2 cellular contexts compared by ENCODE assay signal in the genomic region with DNA sequence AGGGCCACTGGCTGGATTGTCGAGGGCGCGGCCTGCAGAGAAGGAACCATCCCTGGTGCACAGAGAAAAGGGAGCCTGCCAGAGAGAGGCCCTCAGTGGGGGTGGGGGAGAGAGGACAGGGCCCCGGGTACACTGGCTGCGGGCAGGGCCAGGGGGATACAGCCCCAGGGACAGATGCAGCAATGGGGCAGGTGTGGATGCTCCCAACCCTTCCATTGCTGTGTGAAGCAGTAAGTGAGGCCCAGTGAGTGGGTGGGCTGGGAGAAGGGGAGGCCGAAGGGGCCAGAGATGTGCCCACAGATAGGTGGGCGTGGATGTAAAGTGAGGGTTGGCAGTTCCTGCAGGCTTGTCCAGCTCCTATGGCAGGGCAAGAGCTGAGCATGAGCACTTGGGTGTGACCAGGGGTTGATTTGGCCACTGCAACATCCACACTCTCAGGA.
TF ChIP-seq lines count a peak whose summit lies in the region.

No MANE protein-coding gene starts in this region.

TF ChIP-seq in IMR-90, 13 proteins besides CTCF, POLR2A, EP300 and RAD21:
- TF ChIP-seq NFE2L2 (IDR thresholded peaks at IDR 0.05; ENCODE audit: low read depth, low read length) = no peak
- TF ChIP-seq MAFK (IDR thresholded peaks at IDR 0.05; ENCODE audit: low read depth, low read length) = no peak

TF ChIP-seq in HepG2, 621 proteins besides CTCF, POLR2A, EP300 and RAD21 (continues in another document):
- no peak for TF ChIP-seq SRSF1 (optimal IDR thresholded peaks at IDR 0.05; ENCODE audit: low read depth, low read length)
- no peak for TF ChIP-seq ZNF879 (CRISPR knock-in tag; IDR thresholded peaks at IDR 0.05)
- TF ChIP-seq JDP2 (CRISPR knock-in tag; IDR thresholded peaks at IDR 0.05; ENCODE audit: borderline replicate concordance) = no peak; the same call in 1 of the 2 replicates
- TF ChIP-seq KLF13 (CRISPR knock-in tag; IDR thresholded peaks at IDR 0.05) = 0 out of 2 replicates have a peak, but pooled peaks have one; percentile 48
- TF ChIP-seq FOSL2 (CRISPR knock-in tag; IDR thresholded peaks at IDR 0.05) = no peak
- TF ChIP-seq KDM6A (CRISPR knock-in tag; IDR thresholded peaks at IDR 0.05; ENCODE audit: low read depth) = no peak
- no peak for TF ChIP-seq ETV6 (CRISPR knock-in tag; conservative IDR thresholded peaks at IDR 0.05)
- TF ChIP-seq ZNF547 (CRISPR knock-in tag; IDR thresholded peaks at IDR 0.05) = peak; percentile 30; the same call in 1 of the 2 replicates
- TF ChIP-seq SRSF4 (IDR thresholded peaks at IDR 0.05; ENCODE audit: low read depth, low read length, poor library complexity, severe bottlenecking) = no peak
- no peak for TF ChIP-seq ZKSCAN5 (CRISPR knock-in tag; IDR thresholded peaks at IDR 0.05)
- TF ChIP-seq BCL3 (CRISPR knock-in tag; IDR thresholded peaks at IDR 0.05) = no peak
- TF ChIP-seq, protein P1, sequence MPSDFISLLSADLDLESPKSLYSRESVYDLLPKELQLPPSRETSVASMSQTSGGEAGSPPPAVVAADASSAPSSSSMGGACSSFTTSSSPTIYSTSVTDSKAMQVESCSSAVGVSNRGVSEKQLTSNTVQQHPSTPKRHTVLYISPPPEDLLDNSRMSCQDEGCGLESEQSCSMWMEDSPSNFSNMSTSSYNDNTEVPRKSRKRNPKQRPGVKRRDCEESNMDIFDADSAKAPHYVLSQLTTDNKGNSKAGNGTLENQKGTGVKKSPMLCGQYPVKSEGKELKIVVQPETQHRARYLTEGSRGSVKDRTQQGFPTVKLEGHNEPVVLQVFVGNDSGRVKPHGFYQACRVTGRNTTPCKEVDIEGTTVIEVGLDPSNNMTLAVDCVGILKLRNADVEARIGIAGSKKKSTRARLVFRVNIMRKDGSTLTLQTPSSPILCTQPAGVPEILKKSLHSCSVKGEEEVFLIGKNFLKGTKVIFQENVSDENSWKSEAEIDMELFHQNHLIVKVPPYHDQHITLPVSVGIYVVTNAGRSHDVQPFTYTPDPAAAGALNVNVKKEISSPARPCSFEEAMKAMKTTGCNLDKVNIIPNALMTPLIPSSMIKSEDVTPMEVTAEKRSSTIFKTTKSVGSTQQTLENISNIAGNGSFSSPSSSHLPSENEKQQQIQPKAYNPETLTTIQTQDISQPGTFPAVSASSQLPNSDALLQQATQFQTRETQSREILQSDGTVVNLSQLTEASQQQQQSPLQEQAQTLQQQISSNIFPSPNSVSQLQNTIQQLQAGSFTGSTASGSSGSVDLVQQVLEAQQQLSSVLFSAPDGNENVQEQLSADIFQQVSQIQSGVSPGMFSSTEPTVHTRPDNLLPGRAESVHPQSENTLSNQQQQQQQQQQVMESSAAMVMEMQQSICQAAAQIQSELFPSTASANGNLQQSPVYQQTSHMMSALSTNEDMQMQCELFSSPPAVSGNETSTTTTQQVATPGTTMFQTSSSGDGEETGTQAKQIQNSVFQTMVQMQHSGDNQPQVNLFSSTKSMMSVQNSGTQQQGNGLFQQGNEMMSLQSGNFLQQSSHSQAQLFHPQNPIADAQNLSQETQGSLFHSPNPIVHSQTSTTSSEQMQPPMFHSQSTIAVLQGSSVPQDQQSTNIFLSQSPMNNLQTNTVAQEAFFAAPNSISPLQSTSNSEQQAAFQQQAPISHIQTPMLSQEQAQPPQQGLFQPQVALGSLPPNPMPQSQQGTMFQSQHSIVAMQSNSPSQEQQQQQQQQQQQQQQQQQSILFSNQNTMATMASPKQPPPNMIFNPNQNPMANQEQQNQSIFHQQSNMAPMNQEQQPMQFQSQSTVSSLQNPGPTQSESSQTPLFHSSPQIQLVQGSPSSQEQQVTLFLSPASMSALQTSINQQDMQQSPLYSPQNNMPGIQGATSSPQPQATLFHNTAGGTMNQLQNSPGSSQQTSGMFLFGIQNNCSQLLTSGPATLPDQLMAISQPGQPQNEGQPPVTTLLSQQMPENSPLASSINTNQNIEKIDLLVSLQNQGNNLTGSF (CRISPR knock-in tag; IDR thresholded peaks at IDR 0.05) = no peak
- TF ChIP-seq ZNF567 (CRISPR knock-in tag; IDR thresholded peaks at IDR 0.05; ENCODE audit: borderline replicate concordance) = no peak
- no peak for TF ChIP-seq AKAP8 (CRISPR knock-in tag; IDR thresholded peaks at IDR 0.05)
- TF ChIP-seq ZNF550 (CRISPR knock-in tag; IDR thresholded peaks at IDR 0.05; ENCODE audit: borderline replicate concordance) = 0 out of 2 replicates have a peak, but pooled peaks have one; percentile 15
- no peak for TF ChIP-seq ZBTB8A (CRISPR knock-in tag; IDR thresholded peaks at IDR 0.05; ENCODE audit: borderline replicate concordance, low read depth)
- no peak; the same call in 1 of the 2 replicates for TF ChIP-seq HOMEZ (CRISPR knock-in tag; IDR thresholded peaks at IDR 0.05; ENCODE audit: low read depth)
- TF ChIP-seq, protein P2, sequence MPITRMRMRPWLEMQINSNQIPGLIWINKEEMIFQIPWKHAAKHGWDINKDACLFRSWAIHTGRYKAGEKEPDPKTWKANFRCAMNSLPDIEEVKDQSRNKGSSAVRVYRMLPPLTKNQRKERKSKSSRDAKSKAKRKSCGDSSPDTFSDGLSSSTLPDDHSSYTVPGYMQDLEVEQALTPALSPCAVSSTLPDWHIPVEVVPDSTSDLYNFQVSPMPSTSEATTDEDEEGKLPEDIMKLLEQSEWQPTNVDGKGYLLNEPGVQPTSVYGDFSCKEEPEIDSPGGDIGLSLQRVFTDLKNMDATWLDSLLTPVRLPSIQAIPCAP (CRISPR knock-in tag; IDR thresholded peaks at IDR 0.05; ENCODE audit: low read depth) = no peak
- 0 out of 2 replicates have a peak, but pooled peaks have one; percentile 54 for TF ChIP-seq ZNF224 (CRISPR knock-in tag; IDR thresholded peaks at IDR 0.05)
- TF ChIP-seq GATA4 (IDR thresholded peaks at IDR 0.05; ENCODE audit: borderline replicate concordance, low read depth) = no peak
- TF ChIP-seq SOX6 (IDR thresholded peaks at IDR 0.05) = no peak
- TF ChIP-seq SOX6 (CRISPR knock-in tag; IDR thresholded peaks at IDR 0.05) = no peak
- TF ChIP-seq ZNF260 (CRISPR knock-in tag; IDR thresholded peaks at IDR 0.05; ENCODE audit: borderline replicate concordance, low read depth) = no peak
- TF ChIP-seq ZNF275 (CRISPR knock-in tag; IDR thresholded peaks at IDR 0.05; ENCODE audit: borderline replicate concordance) = no peak
- TF ChIP-seq, protein P3, sequence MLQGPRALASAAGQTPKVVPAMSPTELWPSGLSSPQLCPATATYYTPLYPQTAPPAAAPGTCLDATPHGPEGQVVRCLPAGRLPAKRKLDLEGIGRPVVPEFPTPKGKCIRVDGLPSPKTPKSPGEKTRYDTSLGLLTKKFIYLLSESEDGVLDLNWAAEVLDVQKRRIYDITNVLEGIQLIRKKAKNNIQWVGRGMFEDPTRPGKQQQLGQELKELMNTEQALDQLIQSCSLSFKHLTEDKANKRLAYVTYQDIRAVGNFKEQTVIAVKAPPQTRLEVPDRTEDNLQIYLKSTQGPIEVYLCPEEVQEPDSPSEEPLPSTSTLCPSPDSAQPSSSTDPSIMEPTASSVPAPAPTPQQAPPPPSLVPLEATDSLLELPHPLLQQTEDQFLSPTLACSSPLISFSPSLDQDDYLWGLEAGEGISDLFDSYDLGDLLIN (CRISPR knock-in tag; IDR thresholded peaks at IDR 0.05; ENCODE audit: borderline replicate concordance) = no peak
- TF ChIP-seq ATF4 (CRISPR knock-in tag; IDR thresholded peaks at IDR 0.05) = no peak
- TF ChIP-seq ZNF251 (CRISPR knock-in tag; IDR thresholded peaks at IDR 0.05) = no peak
- TF ChIP-seq, protein P4, sequence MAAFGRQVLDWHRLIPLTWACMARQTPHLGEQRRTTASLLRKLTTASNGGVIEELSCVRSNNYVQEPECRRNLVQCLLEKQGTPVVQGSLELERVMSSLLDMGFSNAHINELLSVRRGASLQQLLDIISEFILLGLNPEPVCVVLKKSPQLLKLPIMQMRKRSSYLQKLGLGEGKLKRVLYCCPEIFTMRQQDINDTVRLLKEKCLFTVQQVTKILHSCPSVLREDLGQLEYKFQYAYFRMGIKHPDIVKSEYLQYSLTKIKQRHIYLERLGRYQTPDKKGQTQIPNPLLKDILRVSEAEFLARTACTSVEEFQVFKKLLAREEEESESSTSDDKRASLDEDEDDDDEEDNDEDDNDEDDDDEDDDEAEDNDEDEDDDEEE (CRISPR knock-in tag; IDR thresholded peaks at IDR 0.05) = no peak
- TF ChIP-seq, protein P5, sequence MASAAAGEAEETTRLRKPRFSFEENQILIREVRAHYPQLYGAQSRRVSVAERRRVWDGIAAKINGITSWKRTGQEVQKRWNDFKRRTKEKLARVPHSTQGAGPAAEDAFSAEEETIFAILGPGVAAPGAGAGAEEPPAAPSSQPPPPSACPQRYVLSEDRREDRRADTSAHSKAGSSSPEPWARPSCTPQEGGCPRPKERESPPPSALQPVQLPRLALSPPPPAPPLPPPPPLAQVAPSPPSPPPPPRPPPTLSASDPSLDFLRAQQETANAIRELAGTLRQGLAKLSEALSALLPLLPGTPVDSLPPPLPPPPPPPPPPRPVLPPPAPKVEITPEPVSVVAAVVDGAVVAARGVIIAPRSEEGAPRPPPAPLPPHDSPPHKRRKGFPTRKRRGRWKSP (CRISPR knock-in tag; IDR thresholded peaks at IDR 0.05) = 0 out of 2 replicates have a peak, but pooled peaks have one; percentile 3
- no peak for TF ChIP-seq ZNF670 (CRISPR knock-in tag; IDR thresholded peaks at IDR 0.05; ENCODE audit: borderline replicate concordance)
- no peak for TF ChIP-seq NFIC (IDR thresholded peaks at IDR 0.05; ENCODE audit: low read length)
- 0 out of 2 replicates have a peak, but pooled peaks have one; percentile 6 for TF ChIP-seq ZNF446 (CRISPR knock-in tag; IDR thresholded peaks at IDR 0.05)
- no peak for TF ChIP-seq RFX3 (CRISPR knock-in tag; IDR thresholded peaks at IDR 0.05)
- no peak for TF ChIP-seq MAF1 (CRISPR knock-in tag; IDR thresholded peaks at IDR 0.05; ENCODE audit: borderline replicate concordance)
- TF ChIP-seq MTA1 (CRISPR knock-in tag; IDR thresholded peaks at IDR 0.05; ENCODE audit: borderline replicate concordance) = no peak
- TF ChIP-seq ZNF337 (CRISPR knock-in tag; IDR thresholded peaks at IDR 0.05; ENCODE audit: borderline replicate concordance, low read depth) = 0 out of 2 replicates have a peak, but pooled peaks have one; percentile 60
- no peak for TF ChIP-seq POLR2G (IDR thresholded peaks at IDR 0.05; ENCODE audit: low read depth, low read length)
- no peak for TF ChIP-seq NFYC (CRISPR knock-in tag; IDR thresholded peaks at IDR 0.05)
- no peak for TF ChIP-seq ZC3H4 (CRISPR knock-in tag; IDR thresholded peaks at IDR 0.05; ENCODE audit: borderline replicate concordance)
- no peak for TF ChIP-seq THAP11 (CRISPR knock-in tag; IDR thresholded peaks at IDR 0.05)
- no peak for TF ChIP-seq WIZ (CRISPR knock-in tag; IDR thresholded peaks at IDR 0.05)
- no peak for TF ChIP-seq RBM39 (IDR thresholded peaks at IDR 0.05; ENCODE audit: low read depth, low read length, poor library complexity, severe bottlenecking)
- no peak for TF ChIP-seq RBAK (CRISPR knock-in tag; IDR thresholded peaks at IDR 0.05)
- TF ChIP-seq IRX3 (CRISPR knock-in tag; IDR thresholded peaks at IDR 0.05; ENCODE audit: borderline replicate concordance, low read depth) = no peak
- 0 out of 2 replicates have a peak, but pooled peaks have one; percentile 26 for TF ChIP-seq ZNF703 (CRISPR knock-in tag; IDR thresholded peaks at IDR 0.05; ENCODE audit: borderline replicate concordance)
- 0 out of 2 replicates have a peak, but pooled peaks have one; percentile 28 for TF ChIP-seq ZNF10 (CRISPR knock-in tag; IDR thresholded peaks at IDR 0.05; ENCODE audit: borderline replicate concordance, low read depth)
- TF ChIP-seq CENPT (CRISPR knock-in tag; IDR thresholded peaks at IDR 0.05; ENCODE audit: low read depth) = peak; percentile 77
- 0 out of 2 replicates have a peak, but pooled peaks have one; percentile 0 for TF ChIP-seq FUBP1 (CRISPR knock-in tag; IDR thresholded peaks at IDR 0.05; ENCODE audit: borderline replicate concordance)
